In genomic region chr4:78781086-78781630, GRCh38 we compare ENCODE assay signal across 1 cellular context.
TF ChIP-seq lines count a peak whose summit lies in the region.

No MANE protein-coding gene starts in this region.

TF ChIP-seq in K562, 482 proteins besides CTCF, POLR2A, EP300 and RAD21 (continues in another document):
- TF ChIP-seq RUNX1 (IDR thresholded peaks at IDR 0.05; ENCODE audit: low read depth) = no peak
- no peak for TF ChIP-seq POLR3A (IDR thresholded peaks at IDR 0.05; ENCODE audit: borderline replicate concordance, extremely low read depth, insufficient read depth, insufficient read length)
- TF ChIP-seq TAF7 (tag; IDR thresholded peaks at IDR 0.05) = no peak
- TF ChIP-seq MCM5 (IDR thresholded peaks at IDR 0.05; ENCODE audit: low read depth) = no peak
- TF ChIP-seq ZNF121 (CRISPR knock-in tag; conservative IDR thresholded peaks at IDR 0.05) = no peak
- TF ChIP-seq ZNF318 (IDR thresholded peaks at IDR 0.05; ENCODE audit: borderline replicate concordance in 1 of 2, low read depth in 1 of 2) = no peak
- TF ChIP-seq TRIM24 (IDR thresholded peaks at IDR 0.05) = no peak
- no peak for TF ChIP-seq ARHGAP35 (IDR thresholded peaks at IDR 0.05; ENCODE audit: partially characterized antibody)
- no peak for TF ChIP-seq MIER1 (IDR thresholded peaks at IDR 0.05; ENCODE audit: low read depth)
- TF ChIP-seq, protein P1, sequence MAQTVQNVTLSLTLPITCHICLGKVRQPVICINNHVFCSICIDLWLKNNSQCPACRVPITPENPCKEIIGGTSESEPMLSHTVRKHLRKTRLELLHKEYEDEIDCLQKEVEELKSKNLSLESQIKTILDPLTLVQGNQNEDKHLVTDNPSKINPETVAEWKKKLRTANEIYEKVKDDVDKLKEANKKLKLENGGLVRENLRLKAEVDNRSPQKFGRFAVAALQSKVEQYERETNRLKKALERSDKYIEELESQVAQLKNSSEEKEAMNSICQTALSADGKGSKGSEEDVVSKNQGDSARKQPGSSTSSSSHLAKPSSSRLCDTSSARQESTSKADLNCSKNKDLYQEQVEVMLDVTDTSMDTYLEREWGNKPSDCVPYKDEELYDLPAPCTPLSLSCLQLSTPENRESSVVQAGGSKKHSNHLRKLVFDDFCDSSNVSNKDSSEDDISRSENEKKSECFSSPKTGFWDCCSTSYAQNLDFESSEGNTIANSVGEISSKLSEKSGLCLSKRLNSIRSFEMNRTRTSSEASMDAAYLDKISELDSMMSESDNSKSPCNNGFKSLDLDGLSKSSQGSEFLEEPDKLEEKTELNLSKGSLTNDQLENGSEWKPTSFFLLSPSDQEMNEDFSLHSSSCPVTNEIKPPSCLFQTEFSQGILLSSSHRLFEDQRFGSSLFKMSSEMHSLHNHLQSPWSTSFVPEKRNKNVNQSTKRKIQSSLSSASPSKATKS (CRISPR knock-in tag; IDR thresholded peaks at IDR 0.05) = no peak
- no peak for TF ChIP-seq ARID4B (CRISPR knock-in tag; IDR thresholded peaks at IDR 0.05)
- no peak for TF ChIP-seq TBL1XR1 (IDR thresholded peaks at IDR 0.05; ENCODE audit: low read length in 2 of 2)
- no peak for TF ChIP-seq SIN3A (IDR thresholded peaks at IDR 0.05; ENCODE audit: borderline replicate concordance in 2 of 2, control insufficient read depth in 1 of 2, low read depth in 2 of 2, low read length in 2 of 2)
- TF ChIP-seq ZNF232 (CRISPR knock-in tag; IDR thresholded peaks at IDR 0.05) = no peak
- TF ChIP-seq CGGBP1 (CRISPR knock-in tag; IDR thresholded peaks at IDR 0.05) = no peak
- TF ChIP-seq KLF6 (CRISPR knock-in tag; IDR thresholded peaks at IDR 0.05; ENCODE audit: borderline replicate concordance) = no peak
- TF ChIP-seq, protein P2, sequence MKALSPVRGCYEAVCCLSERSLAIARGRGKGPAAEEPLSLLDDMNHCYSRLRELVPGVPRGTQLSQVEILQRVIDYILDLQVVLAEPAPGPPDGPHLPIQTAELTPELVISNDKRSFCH (CRISPR knock-in tag; IDR thresholded peaks at IDR 0.05) = no peak
- TF ChIP-seq, protein P2 (tag; IDR thresholded peaks at IDR 0.05) = no peak
- no peak for TF ChIP-seq CREB1 (IDR thresholded peaks at IDR 0.05)
- TF ChIP-seq CREB1 (CRISPR knock-in tag; IDR thresholded peaks at IDR 0.05) = no peak
- TF ChIP-seq NUFIP1 (IDR thresholded peaks at IDR 0.05; ENCODE audit: partially characterized antibody) = no peak
- TF ChIP-seq GATAD2B (IDR thresholded peaks at IDR 0.05; ENCODE audit: borderline replicate concordance) = no peak
- TF ChIP-seq TAL1 (IDR thresholded peaks at IDR 0.05) = 0 out of 2 replicates have a peak, but pooled peaks have one; percentile 6
- TF ChIP-seq, protein P3, sequence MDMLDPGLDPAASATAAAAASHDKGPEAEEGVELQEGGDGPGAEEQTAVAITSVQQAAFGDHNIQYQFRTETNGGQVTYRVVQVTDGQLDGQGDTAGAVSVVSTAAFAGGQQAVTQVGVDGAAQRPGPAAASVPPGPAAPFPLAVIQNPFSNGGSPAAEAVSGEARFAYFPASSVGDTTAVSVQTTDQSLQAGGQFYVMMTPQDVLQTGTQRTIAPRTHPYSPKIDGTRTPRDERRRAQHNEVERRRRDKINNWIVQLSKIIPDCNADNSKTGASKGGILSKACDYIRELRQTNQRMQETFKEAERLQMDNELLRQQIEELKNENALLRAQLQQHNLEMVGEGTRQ (CRISPR knock-in tag; IDR thresholded peaks at IDR 0.05) = no peak
- no peak for TF ChIP-seq TSHZ1 (CRISPR knock-in tag; IDR thresholded peaks at IDR 0.05)
- TF ChIP-seq RBM39 (optimal IDR thresholded peaks at IDR 0.05; ENCODE audit: low read depth, low read length) = no peak
- TF ChIP-seq TCFL5 (CRISPR knock-in tag; conservative IDR thresholded peaks at IDR 0.05) = no peak
- TF ChIP-seq SRSF9 (IDR thresholded peaks at IDR 0.05; ENCODE audit: borderline replicate concordance, low read depth, low read length) = no peak
- no peak for TF ChIP-seq MTF1 (CRISPR knock-in tag; IDR thresholded peaks at IDR 0.05; ENCODE audit: borderline replicate concordance)
- no peak for TF ChIP-seq HDAC3 (IDR thresholded peaks at IDR 0.05; ENCODE audit: borderline replicate concordance, partially characterized antibody)
- no peak for TF ChIP-seq POLR2B (IDR thresholded peaks at IDR 0.05; ENCODE audit: low read depth, partially characterized antibody)
- no peak for TF ChIP-seq ZFX (CRISPR knock-in tag; IDR thresholded peaks at IDR 0.05)
- TF ChIP-seq ZNF134 (CRISPR knock-in tag; conservative IDR thresholded peaks at IDR 0.05) = no peak
- no peak for TF ChIP-seq CBFB (CRISPR knock-in tag; IDR thresholded peaks at IDR 0.05)
- TF ChIP-seq STAT5A (IDR thresholded peaks at IDR 0.05; ENCODE audit: borderline replicate concordance, low read length) = no peak
- TF ChIP-seq LCOR (CRISPR knock-in tag; IDR thresholded peaks at IDR 0.05) = no peak
- TF ChIP-seq RBM25 (IDR thresholded peaks at IDR 0.05; ENCODE audit: low read depth, low read length, severe bottlenecking) = no peak
- no peak for TF ChIP-seq SRSF3 (IDR thresholded peaks at IDR 0.05; ENCODE audit: insufficient read depth, low read length)
- TF ChIP-seq THRB (CRISPR knock-in tag; conservative IDR thresholded peaks at IDR 0.05) = no peak
- TF ChIP-seq, protein P4, sequence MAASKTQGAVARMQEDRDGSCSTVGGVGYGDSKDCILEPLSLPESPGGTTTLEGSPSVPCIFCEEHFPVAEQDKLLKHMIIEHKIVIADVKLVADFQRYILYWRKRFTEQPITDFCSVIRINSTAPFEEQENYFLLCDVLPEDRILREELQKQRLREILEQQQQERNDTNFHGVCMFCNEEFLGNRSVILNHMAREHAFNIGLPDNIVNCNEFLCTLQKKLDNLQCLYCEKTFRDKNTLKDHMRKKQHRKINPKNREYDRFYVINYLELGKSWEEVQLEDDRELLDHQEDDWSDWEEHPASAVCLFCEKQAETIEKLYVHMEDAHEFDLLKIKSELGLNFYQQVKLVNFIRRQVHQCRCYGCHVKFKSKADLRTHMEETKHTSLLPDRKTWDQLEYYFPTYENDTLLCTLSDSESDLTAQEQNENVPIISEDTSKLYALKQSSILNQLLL (CRISPR knock-in tag; IDR thresholded peaks at IDR 0.05; ENCODE audit: borderline replicate concordance) = no peak
- TF ChIP-seq KLF1 (tag; IDR thresholded peaks at IDR 0.05) = no peak
